Comparison of ENCODE assay signal across 8 cellular contexts in the genomic region with DNA sequence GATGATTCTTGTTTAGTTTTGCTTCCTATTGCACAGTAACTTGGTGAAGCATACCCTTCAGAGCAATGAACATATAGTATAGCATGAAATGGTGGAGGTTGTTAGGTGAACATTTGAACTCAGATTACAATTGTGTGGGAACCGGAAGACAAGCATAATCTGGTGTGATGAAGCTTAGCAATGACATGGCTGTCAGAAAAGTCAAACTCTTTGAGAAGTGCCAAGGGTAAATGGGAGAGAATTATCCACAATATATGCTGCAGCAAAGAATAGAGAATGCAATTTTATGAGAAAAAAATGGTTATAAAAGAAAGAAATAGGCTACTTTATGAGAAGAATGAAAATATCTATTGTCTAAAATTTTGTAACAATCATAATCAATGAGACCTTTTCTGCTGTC.
"Had no signal": no experiment of that assay in that cellular context is flagged by ENCODE, and none has a peak within 500 bp of the region (broad histone marks: within the 10 kb centered on the region; RNA-seq: fewer than 3 reads in every experiment).

No MANE protein-coding gene starts in this region.

- ATAC-seq: GM23338, K562 had no signal

- FAIRE-seq: H1, H54, HTR-8/SVneo, K562 had no signal

- H3K4me3 ChIP-seq: GM23338, K562 had no signal

- H3K4me2 ChIP-seq: GM23338 had no signal

- H2AFZ ChIP-seq: GM23338 had no signal

- DNase-seq: H9, HCEC 1CT, IMR-90 had no signal

- H3K4me3 Mint-ChIP-seq: GM23338, H9 had no signal

- H3K4me1 Mint-ChIP-seq: GM23338, H9 had no signal

- H3K9me3 Mint-ChIP-seq: GM23338, H9 had no signal

- H3K27ac Mint-ChIP-seq: GM23338, H9 had no signal
